In genomic region chr20:16491277-16491912, GRCh38 we compare ENCODE assay signal across 12 cellular contexts.
DNase-seq lines count a peak whose midpoint lies in the region; ATAC-seq and TF ChIP-seq lines count a peak whose summit lies in the region.
"Had no signal": no experiment of that assay in that cellular context is flagged by ENCODE, and none has a peak within 500 bp of the region (broad histone marks: within the 10 kb centered on the region; RNA-seq: fewer than 3 reads in every experiment).

No MANE protein-coding gene starts in this region.

- H2BK120ac ChIP-seq in IMR-90 (ENCODE audit: low read depth, low read length): no peak overlapping the region

- intact Hi-C loops in IMR-90 (cut with micrococcal nuclease) (no loop called here), left lung (cut with DNase I) (no loop called here), stomach (cut with DNase I; ENCODE audit: low total_unique reads) (no loop called here)

- H3K27ac ChIP-seq in IMR-90 (ENCODE audit: insufficient read depth, low read length): no peak overlapping the region
- H3K27ac ChIP-seq in left lung: no peak overlapping the region
- no peak overlapping the region for H3K27ac ChIP-seq in hepatocyte
- H3K27ac ChIP-seq in stomach: no peak overlapping the region

- TF ChIP-seq RAD21 in IMR-90 (IDR thresholded peaks at IDR 0.05; ENCODE audit: low read length): no peak

- dilution Hi-C loops in IMR-90 (cut with HindIII; ENCODE audit: low sequenced_read_pairs, unreplicated experiment): no loop called here

- H3K4me1 ChIP-seq in IMR-90 (ENCODE audit: control insufficient read depth, insufficient read depth, low read length) (0 out of 2 replicates have a peak, but pooled peaks cover 2% of the 10 kb centered on the region), left lung (no peaks in the 10 kb centered on the region), hepatocyte (ENCODE audit: insufficient read depth) (peaks cover 5% of the 10 kb centered on the region), stomach (no peaks in the 10 kb centered on the region)

- CTCF ChIA-PET in IMR-90 (lab: Yijun Ruan, JAX): no interaction called here

- H3K9ac ChIP-seq in IMR-90 (ENCODE audit: low read depth, low read length): no peak overlapping the region

- H2AK5ac ChIP-seq in IMR-90 (ENCODE audit: low read depth, low read length): no peak overlapping the region

- TF ChIP-seq POLR2A in IMR-90 (IDR thresholded peaks at IDR 0.05; ENCODE audit: low read depth, low read length) (no peak), stomach (IDR thresholded peaks at IDR 0.05) (no peak), erythroblast (IDR thresholded peaks at IDR 0.05; ENCODE audit: low read length) (no peak)

- TF ChIP-seq EP300 in stomach (IDR thresholded peaks at IDR 0.05): no peak

- ATAC-seq in GM21360 (IDR thresholded peaks at IDR 0.05; ENCODE audit: unreplicated experiment): peak; percentile 85
- peak; percentile 48; the same call in 1 of the 2 replicates for ATAC-seq in IMR-90 (ENCODE audit: low read depth)
- peak; percentile 47 for ATAC-seq in left lung
- ATAC-seq: activated T-cell treated with anti-CD3 and anti-CD28 coated beads, Interleukin-2, amount 50 U/mL, for 72 hours had no signal

- H4K8ac ChIP-seq in IMR-90 (ENCODE audit: low read depth in 2 of 2, low read length in 2 of 2): no peak overlapping the region

- H3K9me2 ChIP-seq in hepatocyte (replicated peaks; ENCODE audit: insufficient read depth): no peaks in the 10 kb centered on the region

- H4K5ac ChIP-seq in IMR-90 (ENCODE audit: low read depth, low read length): no peak overlapping the region

- H3K4ac ChIP-seq in IMR-90 (ENCODE audit: low read depth, low read length): no peak overlapping the region

- POLR2A ChIA-PET in IMR-90 (lab: Charles Lee; ENCODE audit: unreplicated experiment): no interaction called here

- peaks cover 3% of the 10 kb centered on the region; the same call in 1 of the 2 replicates for H3K36me3 ChIP-seq in IMR-90 (ENCODE audit: control insufficient read depth, insufficient read depth, low read length)
- peaks cover 0 to 31% of the 10 kb centered on the region in 2 donors for H3K36me3 ChIP-seq in left lung
- no peaks in the 10 kb centered on the region for H3K36me3 ChIP-seq in hepatocyte (replicated peaks; ENCODE audit: insufficient read depth, low read depth)
- peaks cover 0 to 79% (median 69%) of the 10 kb centered on the region in 4 donors for H3K36me3 ChIP-seq in stomach

- no CpG with 5 or more reads among the region's 7 CpGs for WGBS in IMR-90 (ENCODE audit: extremely low coverage in 2 of 2, insufficient read length in 1 of 2), 2 experiments
- 84% methylated on average over 7 of the region's 7 CpGs for WGBS in hepatocyte (ENCODE audit: low lambda C conversion rate, missing lambda C conversion rate)
- WGBS in stomach, 5 donors: 77 to 91% (median 81%) methylated on average over 7 of the region's 7 CpGs

- H2BK20ac ChIP-seq in IMR-90 (ENCODE audit: low read depth, low read length): no peak overlapping the region

- H3K4me3 ChIP-seq in IMR-90 (ENCODE audit: insufficient read depth, low read depth, low read length) (no peak overlapping the region), left lung (no peak overlapping the region), hepatocyte (no peak overlapping the region), stomach (no peak overlapping the region)

- no peak overlapping the region for H2BK15ac ChIP-seq in IMR-90 (ENCODE audit: low read depth, low read length)

- no peak overlapping the region for H3K18ac ChIP-seq in IMR-90 (ENCODE audit: low read depth, low read length)

- TF ChIP-seq CTCF in IMR-90 (conservative IDR thresholded peaks at IDR 0.05; ENCODE audit: low read depth, low read length) (no peak), left lung (IDR thresholded peaks at IDR 0.05) (no peak), hepatocyte (IDR thresholded peaks at IDR 0.05; ENCODE audit: poor library complexity) (no peak), stomach (IDR thresholded peaks at IDR 0.05) (no peak), GM13977 (IDR thresholded peaks at IDR 0.05; ENCODE audit: extremely low read depth, insufficient read depth, missing control alignments) (no peak)

- peak overlapping the region; percentile 4 for H2AFZ ChIP-seq in IMR-90 (replicated peaks; ENCODE audit: low read length, poor library complexity)
- H2AFZ ChIP-seq in hepatocyte: no peak overlapping the region

- H3K56ac ChIP-seq in IMR-90 (ENCODE audit: extremely low read depth, insufficient read depth, low read length): no peak overlapping the region

- DNase-seq in CD1c-positive myeloid dendritic cell (ENCODE audit: extremely low spot score) (peak; percentile 91), IMR-90 (peak; percentile 49), left lung (no peak), hepatocyte (ENCODE audit: low spot score) (no peak), stomach (no peak), GM13977 (ENCODE audit: low spot score) (no peak), erythroblast (lab: John Stamatoyannopoulos, UW) (no peak)
- DNase-seq: activated T-cell treated with anti-CD3 and anti-CD28 coated beads, Interleukin-2, amount 50 U/mL, for 72 hours; CD8-positive, alpha-beta memory T cell; cerebellar nuclear complex; NCI-H69 had no signal

- no peak overlapping the region for H4K91ac ChIP-seq in IMR-90 (ENCODE audit: insufficient read depth, low read depth, low read length)

- H3K4me2 ChIP-seq in IMR-90 (ENCODE audit: low read depth, low read length) (no peak overlapping the region), hepatocyte (no peak overlapping the region)

- H3K9me1 ChIP-seq in IMR-90 (ENCODE audit: insufficient read depth, low read length): no peaks in the 10 kb centered on the region

- no peak overlapping the region for H2BK5ac ChIP-seq in IMR-90 (ENCODE audit: low read depth, low read length, poor library complexity, severe bottlenecking)

- H3K79me1 ChIP-seq in IMR-90 (ENCODE audit: low read depth in 1 of 2, low read length in 2 of 2): no peaks in the 10 kb centered on the region

- in situ Hi-C loops in IMR-90 (cut with MboI; ENCODE audit: low sequenced_read_pairs) (no loop called here), GM13977 (cut with MboI; ENCODE audit: low pct_unique_long_range_greater_than_20kb, low sequenced_read_pairs, unreplicated experiment) (no loop called here)

- H3K9me3 ChIP-seq in IMR-90 (ENCODE audit: control insufficient read depth, insufficient read depth, low read length) (no peaks in the 10 kb centered on the region), left lung (no peaks in the 10 kb centered on the region), hepatocyte (ENCODE audit: low read depth) (no peaks in the 10 kb centered on the region), stomach (no peaks in the 10 kb centered on the region)

- H3K23ac ChIP-seq in IMR-90 (ENCODE audit: low read depth, low read length): no peak overlapping the region

- no peak overlapping the region for H3K14ac ChIP-seq in IMR-90 (replicated peaks; ENCODE audit: low read depth, low read length)

- H3K79me2 ChIP-seq in hepatocyte: no peaks in the 10 kb centered on the region

- no peaks in the 10 kb centered on the region for H3K27me3 ChIP-seq in IMR-90 (ENCODE audit: control insufficient read depth, insufficient read depth, low read length)
- H3K27me3 ChIP-seq in left lung: no peaks in the 10 kb centered on the region
- no peaks in the 10 kb centered on the region for H3K27me3 ChIP-seq in hepatocyte
- H3K27me3 ChIP-seq in stomach: no peaks in the 10 kb centered on the region

- H4K20me1 ChIP-seq in IMR-90 (ENCODE audit: insufficient read depth, low read length) (no peaks in the 10 kb centered on the region), hepatocyte (ENCODE audit: insufficient read depth, poor library complexity, severe bottlenecking) (no peaks in the 10 kb centered on the region)

- H2AK9ac ChIP-seq in IMR-90 (replicated peaks; ENCODE audit: low read depth, low read length, poor library complexity): no peak overlapping the region

- BruUV-seq in IMR-90 (replicated peaks; lab: Mats Ljungman, UMichigan): no TSS peak

TF ChIP-seq in IMR-90, 13 proteins besides CTCF, POLR2A, EP300 and RAD21:
- TF ChIP-seq RFX5 (IDR thresholded peaks at IDR 0.05; ENCODE audit: low read depth, low read length): no peak

Comparison
In these comparisons a context has a peak if more than half of its experiments do, and no peak if none do; other contexts are left out.
1. DNase-seq: peak in CD1c-positive myeloid dendritic cell (single experiment) and IMR-90 (single experiment); none in left lung (0 of 2), hepatocyte (single experiment), stomach (single experiment), GM13977 (single experiment) and erythroblast (0 of 2).
2. Peak in every context shown above with its lines, with median percentiles within 50 percentile points of each other: ATAC-seq.